ENCODE assay signal across 1 cellular context in the genomic region with DNA sequence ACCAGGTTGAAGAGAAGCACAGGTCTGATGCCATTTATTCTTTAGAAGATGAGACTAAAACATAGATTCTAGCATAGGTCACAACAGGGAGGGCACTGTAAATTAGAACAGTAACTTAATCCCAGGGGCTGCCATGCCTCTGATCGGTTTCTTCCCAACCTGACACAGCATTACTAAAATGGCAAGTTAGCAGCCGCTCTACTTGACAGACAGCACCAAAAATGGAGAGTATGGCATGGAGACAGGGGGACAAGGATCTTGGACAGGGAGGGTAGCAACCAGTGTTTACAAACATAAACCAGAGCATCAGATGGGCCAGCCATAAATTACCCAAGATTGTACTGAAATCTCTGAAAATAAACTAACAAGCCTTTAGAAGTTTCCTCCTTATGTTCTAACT.
TF ChIP-seq lines count a peak whose summit lies in the region.

No MANE protein-coding gene starts in this region.

TF ChIP-seq in K562, 482 proteins besides CTCF, POLR2A, EP300 and RAD21:
- 0 out of 4 replicates have a peak, but pooled peaks of 1 of the 2 experiments have one; percentile 17 for TF ChIP-seq MAZ (CRISPR knock-in tag; conservative IDR thresholded peaks at IDR 0.05 in 1 of 2, IDR thresholded peaks at IDR 0.05 in 1 of 2)
- no peak for TF ChIP-seq RBM15 (IDR thresholded peaks at IDR 0.05; ENCODE audit: insufficient read depth, low read length)
TF ChIP-seq in K562: peak in this region for 1.
